ENCODE assay signal across 10 cellular contexts in the genomic region with DNA sequence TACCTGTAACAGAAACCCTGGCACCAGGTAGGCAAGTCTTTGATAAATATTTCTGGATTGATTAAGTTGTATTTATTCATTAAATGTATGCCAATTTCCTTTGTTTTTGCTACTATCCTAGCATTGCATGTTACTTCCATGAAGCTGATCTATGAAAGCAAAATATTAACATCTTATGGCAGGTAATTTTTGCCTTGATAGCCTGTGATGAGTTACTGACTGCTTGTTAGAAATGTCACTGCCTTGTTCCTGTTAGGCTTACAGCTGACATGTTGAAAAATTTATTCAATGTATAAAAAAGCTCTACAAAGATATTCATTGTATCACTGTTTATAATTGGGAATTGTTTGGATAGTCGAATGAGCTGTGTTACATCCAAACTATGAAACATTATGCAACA.
"Had no signal": no experiment of that assay in that cellular context is flagged by ENCODE, and none has a peak within 500 bp of the region (broad histone marks: within the 10 kb centered on the region; RNA-seq: fewer than 3 reads in every experiment).

No MANE protein-coding gene starts in this region.

- H3K36me3 ChIP-seq: HAP-1 had no signal

- H3K4me2 ChIP-seq: GM23338 had no signal

- DNase-seq: GM23248, GOT3, H7, H9, HCEC 1CT, HFFc6 had no signal

- H3K9ac ChIP-seq: GM23248 had no signal

- FAIRE-seq: H1, H54 had no signal

- H3K9me3 ChIP-seq: HAP-1 had no signal

- H3K4me1 ChIP-seq: HAP-1 had no signal

- H3K27ac ChIP-seq: GM23248 had no signal

- H3K4me3 ChIP-seq: GM23248, GM23338, HAP-1 had no signal

- H2AFZ ChIP-seq: GM23248, GM23338 had no signal
